In the genomic region with DNA sequence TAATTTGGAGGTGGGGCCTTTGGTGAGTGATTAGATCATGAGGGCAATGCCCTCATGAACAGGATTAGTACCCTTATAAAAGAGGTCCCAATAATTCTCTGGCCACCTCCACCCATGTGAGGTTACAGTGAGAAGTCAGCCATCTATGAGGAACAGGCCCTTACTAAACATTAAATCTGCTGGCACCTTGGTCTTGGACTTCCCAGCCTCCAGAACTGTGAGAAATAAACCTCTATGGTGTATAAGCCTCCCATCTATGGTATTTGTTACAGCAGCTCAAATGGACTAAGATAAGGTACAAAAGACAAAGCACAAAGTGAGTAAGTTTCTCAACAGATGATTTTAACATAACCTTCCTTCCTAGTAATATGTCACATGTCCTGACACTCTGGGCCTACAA, we compare ENCODE assay signal across 30 cellular contexts.
"Had no signal": no experiment of that assay in that cellular context is flagged by ENCODE, and none has a peak within 500 bp of the region (broad histone marks: within the 10 kb centered on the region; RNA-seq: fewer than 3 reads in every experiment).

No MANE protein-coding gene starts in this region.

- H3K4me1 Mint-ChIP-seq: activated CD4-positive, alpha-beta memory T cell treated with anti-CD3 and anti-CD28 coated beads, Interleukin-2, amount 10 ng/mL, durations not matched to agents 7 days and 5 days; central memory CD8-positive, alpha-beta T cell had no signal

- H3K27me3 Mint-ChIP-seq: activated CD4-positive, alpha-beta memory T cell treated with anti-CD3 and anti-CD28 coated beads, Interleukin-2, amount 10 ng/mL, durations not matched to agents 7 days and 5 days; activated CD4-positive, alpha-beta T cell treated with anti-CD3 and anti-CD28 coated beads for 36 hours; activated CD4-positive, alpha-beta T cell treated with anti-CD3 and anti-CD28 coated beads, Interleukin-2, amount 10 ng/mL, durations not matched to agents 24 days and 14 days; activated naive CD8-positive, alpha-beta T cell; activated T-helper 17 cell treated with anti-CD3 and anti-CD28 coated beads, Interleukin-2, amount 50 U/mL, for 72 hours; central memory CD8-positive, alpha-beta T cell; effector memory CD8-positive, alpha-beta T cell had no signal

- DNase-seq: activated CD4-positive, alpha-beta memory T cell treated with anti-CD3 and anti-CD28 coated beads, Interleukin-2, amount 10 ng/mL, durations not matched to agents 7 days and 5 days; activated CD4-positive, alpha-beta T cell treated with anti-CD3 and anti-CD28 coated beads for 36 hours; activated CD4-positive, alpha-beta T cell treated with anti-CD3 and anti-CD28 coated beads, Interleukin-2, amount 10 ng/mL, durations not matched to agents 24 days and 14 days; activated CD4-positive, CD25-positive, alpha-beta regulatory T cell; activated CD4-positive, CD25-positive, alpha-beta regulatory T cell treated with anti-CD3 and anti-CD28 coated beads, Interleukin-2, amount 50 U/mL, for 72 hours; activated CD8-positive, alpha-beta memory T cell treated with anti-CD3 and anti-CD28 coated beads for 24 hours; activated effector memory CD4-positive, alpha-beta T cell treated with Interleukin-2 at 50 U/mL for 16 hours; activated gamma-delta T cell treated with Interleukin-2 at 50 U/mL for 16 hours; activated naive CD4-positive, alpha-beta T cell treated with anti-CD3 and anti-CD28 coated beads, Interleukin-2, amount 50 U/mL, for 16 hours; activated naive CD4-positive, alpha-beta T cell treated with Interleukin-2 at 50 U/mL for 16 hours; activated T-cell treated with anti-CD3 and anti-CD28 coated beads, Interleukin-2, amount 50 U/mL, for 1 hour; amniotic stem cell; anterior cingulate cortex; brain microvascular endothelial cell; cortex of kidney; dermis blood vessel endothelial cell; effector CD4-positive, alpha-beta T cell; effector memory CD8-positive, alpha-beta T cell; foreskin fibroblast; head of caudate nucleus; T-helper 2 cell had no signal

- H3K27ac ChIP-seq: brain microvascular endothelial cell had no signal

- H3K27me3 ChIP-seq: brain microvascular endothelial cell had no signal

- FAIRE-seq: astrocyte, bronchial epithelial cell, colon, endometrium, frontal cortex had no signal

- H3K9me3 Mint-ChIP-seq: activated CD4-positive, alpha-beta T cell treated with anti-CD3 and anti-CD28 coated beads, Interleukin-2, amount 10 ng/mL, durations not matched to agents 24 days and 14 days; activated T-helper 17 cell treated with anti-CD3 and anti-CD28 coated beads, Interleukin-2, amount 50 U/mL, for 72 hours; central memory CD8-positive, alpha-beta T cell; effector memory CD8-positive, alpha-beta T cell had no signal

- ATAC-seq: activated CD4-positive, alpha-beta T cell treated with anti-CD3 and anti-CD28 coated beads for 36 hours; activated T-helper 17 cell treated with anti-CD3 and anti-CD28 coated beads, Interleukin-2, amount 50 U/mL, for 72 hours; effector memory CD8-positive, alpha-beta T cell; esophagus mucosa had no signal

- H3K4me3 Mint-ChIP-seq: activated CD4-positive, alpha-beta memory T cell treated with anti-CD3 and anti-CD28 coated beads, Interleukin-2, amount 10 ng/mL, durations not matched to agents 7 days and 5 days; activated CD4-positive, alpha-beta T cell treated with anti-CD3 and anti-CD28 coated beads for 36 hours; activated CD4-positive, alpha-beta T cell treated with anti-CD3 and anti-CD28 coated beads, Interleukin-2, amount 10 ng/mL, durations not matched to agents 24 days and 14 days; activated naive CD8-positive, alpha-beta T cell; activated T-helper 17 cell treated with anti-CD3 and anti-CD28 coated beads, Interleukin-2, amount 50 U/mL, for 72 hours; central memory CD8-positive, alpha-beta T cell; effector memory CD8-positive, alpha-beta T cell had no signal

- H3K27ac Mint-ChIP-seq: activated CD4-positive, alpha-beta memory T cell treated with anti-CD3 and anti-CD28 coated beads, Interleukin-2, amount 10 ng/mL, durations not matched to agents 7 days and 5 days; activated CD4-positive, alpha-beta T cell treated with anti-CD3 and anti-CD28 coated beads for 36 hours; activated CD4-positive, alpha-beta T cell treated with anti-CD3 and anti-CD28 coated beads, Interleukin-2, amount 10 ng/mL, durations not matched to agents 24 days and 14 days; activated naive CD8-positive, alpha-beta T cell; activated T-helper 17 cell treated with anti-CD3 and anti-CD28 coated beads, Interleukin-2, amount 50 U/mL, for 72 hours; effector memory CD8-positive, alpha-beta T cell had no signal
